Comparison of ENCODE assay signal across 12 cellular contexts in the genomic region with DNA sequence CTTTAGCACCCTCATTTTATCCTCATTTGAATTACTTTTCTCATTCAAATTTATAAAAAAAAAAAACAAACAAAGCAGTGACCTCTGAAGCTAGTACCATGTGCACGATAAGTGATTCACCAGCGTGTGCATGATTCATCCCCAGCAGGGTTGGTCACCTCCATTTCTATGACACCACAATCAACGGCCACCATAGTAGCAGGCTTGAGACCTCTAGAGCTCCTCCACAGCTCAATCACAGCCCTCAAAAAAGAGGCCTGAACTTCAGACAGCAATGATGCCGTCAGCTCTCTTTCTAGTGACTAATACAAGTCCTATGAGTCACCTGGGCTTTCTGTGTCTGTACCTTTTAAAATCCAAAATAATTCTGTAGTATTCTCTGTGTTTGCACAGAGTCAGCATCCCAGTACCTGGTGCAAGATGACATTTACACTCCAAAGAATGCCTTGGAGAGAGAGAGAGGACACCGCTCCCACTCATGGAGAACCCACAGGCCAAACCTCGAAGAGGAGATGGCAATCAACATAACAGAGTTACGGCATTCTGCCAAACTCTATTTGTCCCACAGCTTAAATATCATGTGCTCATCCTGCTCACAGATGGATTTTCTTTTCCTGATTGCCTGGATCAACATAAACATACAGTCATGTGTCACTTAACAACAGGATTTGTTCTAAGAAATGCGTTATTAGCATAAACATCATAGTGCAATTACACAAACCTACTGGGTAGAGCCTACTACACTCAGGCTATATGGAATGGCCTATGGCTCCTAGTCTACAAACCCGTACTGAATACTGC.
A peak's percentile ranks its signal among the peaks of the same experiment; 100 is the strongest.
DNase-seq lines count a peak whose midpoint lies in the region; ATAC-seq lines count a peak whose summit lies in the region.
"Had no signal": no experiment of that assay in that cellular context is flagged by ENCODE, and none has a peak within 500 bp of the region (broad histone marks: within the 10 kb centered on the region; RNA-seq: fewer than 3 reads in every experiment).

No MANE protein-coding gene starts in this region.

- H3K36me3 ChIP-seq in HUES48 (ENCODE audit: control insufficient read depth, insufficient read depth, low read length): no peaks in the 10 kb centered on the region
- H3K36me3 ChIP-seq: BLaER1, uterus had no signal

- ATAC-seq in GM21529 (IDR thresholded peaks at IDR 0.05; ENCODE audit: unreplicated experiment) (peak; percentile 59), GM21786 (IDR thresholded peaks at IDR 0.05; ENCODE audit: unreplicated experiment) (no peak)

- peak overlapping the region; percentile 32 for H3K27ac ChIP-seq in HUES48 (ENCODE audit: low read depth, low read length)
- H3K27ac ChIP-seq: BLaER1, uterus had no signal

- no peak overlapping the region for H3K4me3 ChIP-seq in HUES48 (ENCODE audit: low read depth, low read length)
- H3K4me3 ChIP-seq: BLaER1, uterus had no signal

- peak; percentile 53 for DNase-seq in DMS53 treated with DMSO at 0.1 percent for 48 hours (lab: John Stamatoyannopoulos, UW; ENCODE audit: unreplicated experiment)
- peak; percentile 24 for DNase-seq in iris pigment epithelial cell (ENCODE audit: low read depth)
- DNase-seq in central memory CD4-positive, alpha-beta T cell: no peak
- DNase-seq in NCI-H2107 (lab: John Stamatoyannopoulos, UW): no peak
- no peak for DNase-seq in activated CD4-positive, alpha-beta T cell treated with anti-CD3 and anti-CD28 coated beads, Interleukin-2, amount 50 U/mL, for 48 hours
- DNase-seq: activated CD4-positive, CD25-positive, alpha-beta regulatory T cell treated with anti-CD3 and anti-CD28 coated beads, Interleukin-2, amount 50 U/mL, for 72 hours; stimulated activated CD4-positive, alpha-beta T cell treated with anti-CD3 and anti-CD28 coated beads, Interleukin-1b, Interleukin-23, amount 100 ng/mL, for 48 hours; uterus had no signal

- H3K9me3 ChIP-seq in HUES48 (ENCODE audit: control insufficient read depth, insufficient read depth, low read length): no peaks in the 10 kb centered on the region
- H3K9me3 ChIP-seq: uterus had no signal

- H3K4me1 ChIP-seq in HUES48 (ENCODE audit: control insufficient read depth, insufficient read depth, low read length): peaks cover 27% of the 10 kb centered on the region
- H3K4me1 ChIP-seq: BLaER1, uterus had no signal

- no peaks in the 10 kb centered on the region for H3K27me3 ChIP-seq in HUES48 (ENCODE audit: control insufficient read depth, insufficient read depth, low read length)
- H3K27me3 ChIP-seq: BLaER1, uterus had no signal

- no peak overlapping the region for H3K9ac ChIP-seq in HUES48 (ENCODE audit: low read depth, low read length)
- H3K9ac ChIP-seq: BLaER1 had no signal

Comparison
In these comparisons a context has a peak if more than half of its experiments do, and no peak if none do; other contexts are left out.
1. DNase-seq: peak in DMS53 treated with DMSO at 0.1 percent for 48 hours (single experiment) and iris pigment epithelial cell (single experiment); none in central memory CD4-positive, alpha-beta T cell (single experiment), NCI-H2107 (single experiment) and activated CD4-positive, alpha-beta T cell treated with anti-CD3 and anti-CD28 coated beads, Interleukin-2, amount 50 U/mL, for 48 hours (0 of 2).